8 cellular contexts compared by ENCODE assay signal in the genomic region with DNA sequence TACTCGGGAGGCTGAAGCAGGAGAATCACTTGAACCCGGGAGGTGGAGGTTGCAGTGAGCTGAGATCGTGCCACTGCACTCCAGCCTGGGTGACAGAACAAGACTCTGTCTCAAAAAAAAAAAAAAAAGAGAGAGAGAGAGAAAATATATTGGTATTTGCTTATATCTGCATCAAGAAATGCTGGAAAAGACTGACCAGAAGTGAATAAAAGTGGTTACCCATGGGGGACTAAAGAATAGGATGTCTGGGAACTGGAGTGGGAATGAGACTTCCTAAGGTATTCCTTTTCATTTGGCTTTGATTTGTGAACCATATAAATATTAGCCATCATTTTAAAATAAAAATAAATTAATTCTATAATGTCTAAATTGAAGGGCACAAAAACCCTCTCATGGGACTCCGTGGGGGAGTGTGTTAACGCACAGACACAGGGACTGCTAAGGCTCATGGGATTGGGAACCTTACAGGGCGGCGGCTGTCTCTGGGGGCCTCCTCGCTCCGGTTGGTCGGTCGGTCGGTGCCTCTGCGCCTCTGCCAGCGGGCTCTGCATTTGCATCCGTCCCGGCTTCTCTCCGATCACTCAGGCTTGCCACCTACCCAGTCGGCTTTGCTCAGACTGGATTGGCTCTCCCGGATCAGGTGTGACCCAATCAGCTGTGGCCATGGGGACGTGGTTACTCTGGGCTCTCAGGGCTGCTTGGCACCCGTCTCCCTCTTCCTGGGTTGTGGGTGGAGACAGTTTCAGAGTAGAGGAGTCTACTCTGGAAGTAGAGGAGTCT. TPM values are rescaled to one million over a fixed set of nuclear protein-coding genes. Genes with fewer than 3 reads are reported as not detected.
DNase-seq lines count a peak whose midpoint lies in the region; ATAC-seq lines count a peak whose summit lies in the region.

No MANE protein-coding gene starts in this region.

- peak; percentile 55 for ATAC-seq in GM21423 (IDR thresholded peaks at IDR 0.05; ENCODE audit: unreplicated experiment)
- ATAC-seq in T-cell (replicated peaks in 1 of 4) = peak; percentile 94 to 98 (median 97)
- peak; percentile 90 for ATAC-seq in sciatic nerve

- H4K20me1 ChIP-seq in BLaER1 = no peaks in the 10 kb centered on the region

- H3K4me1 ChIP-seq in BLaER1 = peaks cover 41% of the 10 kb centered on the region
- peaks cover 38% of the 10 kb centered on the region for H3K4me1 ChIP-seq in SJCRH30

- H3K4me3 ChIP-seq in BLaER1 = 0 out of 2 replicates have a peak overlapping the region, but pooled peaks have one; percentile 33
- no peak overlapping the region for H3K4me3 ChIP-seq in SJCRH30

- peak overlapping the region; percentile 67 for H3K4me2 ChIP-seq in BLaER1

- H3K4me1 Mint-ChIP-seq in T-cell = peaks cover 13 to 23% (median 18%) of the 10 kb centered on the region in 3 donors

- no peaks in the 10 kb centered on the region for H3K9me3 Mint-ChIP-seq in T-cell

- H3K9me3 ChIP-seq in BLaER1 = no peaks in the 10 kb centered on the region
- H3K9me3 ChIP-seq in SJCRH30 (replicated peaks) = 0 out of 2 replicates have a peak, but pooled peaks cover 4% of the 10 kb centered on the region

- peak overlapping the region; percentile 60 to 74 (median 66) for H3K4me3 Mint-ChIP-seq in T-cell

- H3K36me3 ChIP-seq in BLaER1 = no peaks in the 10 kb centered on the region
- H3K36me3 ChIP-seq in SJCRH30 = no peaks in the 10 kb centered on the region

- 0 out of 2 replicates have a peak overlapping the region, but pooled peaks have one; percentile 24 for H3K9ac ChIP-seq in BLaER1

- H3K27ac Mint-ChIP-seq in T-cell = peak overlapping the region in 1 of 2 donors; percentile 25

- POLR2A ChIA-PET in T-cell (lab: Charles Lee) = no interaction called here

- no peaks in the 10 kb centered on the region for H3K27me3 Mint-ChIP-seq in T-cell

- CTCF ChIA-PET in T-cell (lab: Charles Lee) = interaction anchor here in 1 of 2 donors (0.6 kb wide), 1 partner anchor 1824 kb away, joined by 4 read pairs; no protein-coding TSS in a partner anchor

- intact Hi-C loops in sciatic nerve (cut with DNase I) = no loop called here

- peak overlapping the region; percentile 44; the same call in 1 of the 2 replicates for H3K27ac ChIP-seq in BLaER1
- H3K27ac ChIP-seq in SJCRH30 = no peak overlapping the region

- DNase-seq in NCI-H1048 (lab: John Stamatoyannopoulos, UW) (peak; percentile 95), T-cell (peak; percentile 16 to 74 (median 50)), astrocyte of the hippocampus (ENCODE audit: low read depth, low spot score) (peak; percentile 80), iPS DF 19.7 (ENCODE audit: low read depth, low spot score) (peak; percentile 86), sciatic nerve (ENCODE audit: low spot score) (peak; percentile 67), SJCRH30 (no peak)

- no peaks in the 10 kb centered on the region for H3K36me3 Mint-ChIP-seq in T-cell

- H3K27me3 ChIP-seq in BLaER1 (no peaks in the 10 kb centered on the region), SJCRH30 (no peaks in the 10 kb centered on the region)

RNA-seq across cellular contexts. Expression of gene TSPAN3, which starts 12.7 kb away (rescaled TPM):
- total RNA-seq in T-cell (10 to 100 TPM; 12.7 to 26.3 (median 25.0) TPM), sciatic nerve (150 TPM)
- 463 and 473 TPM in 2 replicates for total RNA-seq in SJCRH30 (2014; rRNA removed; shearing (Covaris generic))

Comparison
In these comparisons a context has a peak if more than half of its experiments do, and no peak if none do; other contexts are left out.
1. DNase-seq: peak in NCI-H1048 (single experiment), T-cell (34 of 34), astrocyte of the hippocampus (single experiment), iPS DF 19.7 (single experiment) and sciatic nerve (single experiment); none in SJCRH30 (0 of 2).
2. Peak in every context shown above with its lines, with median percentiles within 50 percentile points of each other: ATAC-seq.